Comparison of ENCODE assay signal across 30 cellular contexts in genomic region chr4:124253080-124253479, GRCh38.
A peak's percentile ranks its signal among the peaks of the same experiment; 100 is the strongest.
DNase-seq lines count a peak whose midpoint lies in the region; ATAC-seq and TF ChIP-seq lines count a peak whose summit lies in the region.
"Had no signal": no experiment of that assay in that cellular context is flagged by ENCODE, and none has a peak within 500 bp of the region (broad histone marks: within the 10 kb centered on the region; RNA-seq: fewer than 3 reads in every experiment).

No MANE protein-coding gene starts in this region.

- no peak overlapping the region for H3K27ac ChIP-seq in RWPE1
- H3K27ac ChIP-seq: ascending aorta, epithelial cell of prostate, parathyroid adenoma, Peyer's patch, SJCRH30, skin epidermis had no signal

- no peaks in the 10 kb centered on the region for H3K4me1 Mint-ChIP-seq in activated CD8-positive, alpha-beta T cell treated with anti-CD3 and anti-CD28 coated beads for 36 hours (ENCODE audit: low read depth)
- no peaks in the 10 kb centered on the region for H3K4me1 Mint-ChIP-seq in glutamatergic neuron (ENCODE audit: low read depth, unreplicated experiment)
- H3K4me1 Mint-ChIP-seq: activated CD4-positive, alpha-beta T cell treated with anti-CD3 and anti-CD28 coated beads for 36 hours; activated naive CD8-positive, alpha-beta T cell treated with anti-CD3 and anti-CD28 coated beads for 36 hours; stimulated activated memory B cell treated with anti-CD40 and anti-IgM and Interleukin-4, amounts not matched to agents 10 μg/mL and 1 μg/mL and 100 μg/mL, for 72 hours had no signal

- peaks cover 2% of the 10 kb centered on the region for H3K27me3 Mint-ChIP-seq in activated CD8-positive, alpha-beta T cell treated with anti-CD3 and anti-CD28 coated beads for 36 hours
- no peaks in the 10 kb centered on the region for H3K27me3 Mint-ChIP-seq in glutamatergic neuron (ENCODE audit: unreplicated experiment)
- H3K27me3 Mint-ChIP-seq: stimulated activated memory B cell treated with anti-CD40 and anti-IgM and Interleukin-4, amounts not matched to agents 10 μg/mL and 1 μg/mL and 100 μg/mL, for 72 hours; type B pancreatic cell had no signal

- CTCF ChIA-PET in activated CD8-positive, alpha-beta T cell treated with anti-CD3 and anti-CD28 coated beads for 36 hours (lab: Charles Lee) = no interaction called here
- CTCF ChIA-PET in RWPE1 (lab: Yijun Ruan, JAX) = interaction anchor here (0.6 kb wide), 1 partner anchor 592 kb away, joined by 4 read pairs; no protein-coding TSS in a partner anchor

- H3K27ac Mint-ChIP-seq in activated CD8-positive, alpha-beta T cell treated with anti-CD3 and anti-CD28 coated beads for 36 hours = no peak overlapping the region
- no peak overlapping the region for H3K27ac Mint-ChIP-seq in glutamatergic neuron (ENCODE audit: unreplicated experiment)
- H3K27ac Mint-ChIP-seq: activated CD4-positive, alpha-beta T cell treated with anti-CD3 and anti-CD28 coated beads for 36 hours; activated naive CD8-positive, alpha-beta T cell treated with anti-CD3 and anti-CD28 coated beads for 36 hours; stimulated activated memory B cell treated with anti-CD40 and anti-IgM and Interleukin-4, amounts not matched to agents 10 μg/mL and 1 μg/mL and 100 μg/mL, for 72 hours; type B pancreatic cell had no signal

- H3K36me3 Mint-ChIP-seq in activated CD8-positive, alpha-beta T cell treated with anti-CD3 and anti-CD28 coated beads for 36 hours (ENCODE audit: low read depth) = no peaks in the 10 kb centered on the region
- H3K36me3 Mint-ChIP-seq in glutamatergic neuron (ENCODE audit: unreplicated experiment) = no peaks in the 10 kb centered on the region
- H3K36me3 Mint-ChIP-seq: activated naive CD8-positive, alpha-beta T cell treated with anti-CD3 and anti-CD28 coated beads for 36 hours; stimulated activated memory B cell treated with anti-CD40 and anti-IgM and Interleukin-4, amounts not matched to agents 10 μg/mL and 1 μg/mL and 100 μg/mL, for 72 hours; type B pancreatic cell had no signal

- H3K9me3 Mint-ChIP-seq in activated CD8-positive, alpha-beta T cell treated with anti-CD3 and anti-CD28 coated beads for 36 hours = no peaks in the 10 kb centered on the region
- H3K9me3 Mint-ChIP-seq in glutamatergic neuron (ENCODE audit: unreplicated experiment) = no peaks in the 10 kb centered on the region
- H3K9me3 Mint-ChIP-seq: activated naive CD8-positive, alpha-beta T cell treated with anti-CD3 and anti-CD28 coated beads for 36 hours; activated T-cell treated with anti-CD3 and anti-CD28 coated beads, Interleukin-2, amount 50 U/mL, for 4 hours; stimulated activated memory B cell treated with anti-CD40 and anti-IgM and Interleukin-4, amounts not matched to agents 10 μg/mL and 1 μg/mL and 100 μg/mL, for 72 hours; type B pancreatic cell had no signal

- no peak for TF ChIP-seq CTCF in activated CD8-positive, alpha-beta T cell treated with anti-CD3 and anti-CD28 coated beads for 36 hours (IDR thresholded peaks at IDR 0.05)
- no peak for TF ChIP-seq CTCF in RWPE1 (conservative IDR thresholded peaks at IDR 0.05; ENCODE audit: low read depth)
- no peak for TF ChIP-seq CTCF in glutamatergic neuron (IDR thresholded peaks at IDR 0.05; ENCODE audit: partially characterized antibody, unreplicated experiment)

- no peak for ATAC-seq in activated CD8-positive, alpha-beta T cell treated with anti-CD3 and anti-CD28 coated beads for 36 hours
- no peak for ATAC-seq in GM19328 (IDR thresholded peaks at IDR 0.05; ENCODE audit: unreplicated experiment)
- ATAC-seq: activated CD4-positive, alpha-beta T cell treated with anti-CD3 and anti-CD28 coated beads for 36 hours; activated T-cell treated with anti-CD3 and anti-CD28 coated beads, Interleukin-2, amount 50 U/mL, for 4 hours; stimulated activated memory B cell treated with anti-CD40 and anti-IgM and Interleukin-4, amounts not matched to agents 10 μg/mL and 1 μg/mL and 100 μg/mL, for 72 hours had no signal

- intact Hi-C loops in activated CD8-positive, alpha-beta T cell treated with anti-CD3 and anti-CD28 coated beads for 36 hours (cut with micrococcal nuclease) = no loop called here

- peak; percentile 91 for DNase-seq in DMS153 treated with DMSO at 0.1 percent for 48 hours (lab: John Stamatoyannopoulos, UW; ENCODE audit: unreplicated experiment)
- peak; percentile 80 for DNase-seq in NCI-H146 (lab: John Stamatoyannopoulos, UW)
- peak; percentile 10 for DNase-seq in NCI-H510A (lab: John Stamatoyannopoulos, UW)
- DNase-seq in amniotic epithelial cell (ENCODE audit: low read depth) = peak; percentile 21
- DNase-seq in activated CD8-positive, alpha-beta T cell treated with anti-CD3 and anti-CD28 coated beads for 36 hours = no peak
- no peak for DNase-seq in RWPE1 (ENCODE audit: low spot score)
- no peak for DNase-seq in glutamatergic neuron
- DNase-seq: activated CD4-positive, alpha-beta T cell treated with anti-CD3 and anti-CD28 coated beads for 36 hours; activated CD8-positive, alpha-beta memory T cell treated with anti-CD3 and anti-CD28 coated beads for 24 hours; activated gamma-delta T cell; activated naive CD8-positive, alpha-beta T cell treated with anti-CD3 and anti-CD28 coated beads for 36 hours; activated T-cell treated with anti-CD3 and anti-CD28 coated beads, Interleukin-2, amount 50 U/mL, for 4 hours; BE2C; DMS79; effector CD8-positive, alpha-beta T cell; HCEC 1CT; islet precursor cell; NCI-H526; Peyer's patch; retina; SJCRH30; substantia nigra; SW 1271 had no signal

- H3K4me3 Mint-ChIP-seq in activated CD8-positive, alpha-beta T cell treated with anti-CD3 and anti-CD28 coated beads for 36 hours = no peak overlapping the region
- no peak overlapping the region for H3K4me3 Mint-ChIP-seq in glutamatergic neuron (ENCODE audit: unreplicated experiment)
- H3K4me3 Mint-ChIP-seq: activated CD4-positive, alpha-beta T cell treated with anti-CD3 and anti-CD28 coated beads for 36 hours; activated naive CD8-positive, alpha-beta T cell treated with anti-CD3 and anti-CD28 coated beads for 36 hours; activated T-cell treated with anti-CD3 and anti-CD28 coated beads, Interleukin-2, amount 50 U/mL, for 4 hours; stimulated activated memory B cell treated with anti-CD40 and anti-IgM and Interleukin-4, amounts not matched to agents 10 μg/mL and 1 μg/mL and 100 μg/mL, for 72 hours; type B pancreatic cell had no signal

- POLR2A ChIA-PET in activated CD8-positive, alpha-beta T cell treated with anti-CD3 and anti-CD28 coated beads for 36 hours (lab: Charles Lee) = no interaction called here
- POLR2A ChIA-PET in RWPE1 (lab: Yijun Ruan, JAX; ENCODE audit: low non-redundant PET) = no interaction called here

Comparison
In these comparisons a context has a peak if more than half of its experiments do, and no peak if none do; other contexts are left out.
1. DNase-seq: peak in DMS153 treated with DMSO at 0.1 percent for 48 hours (single experiment), NCI-H146 (single experiment), NCI-H510A (single experiment) and amniotic epithelial cell (single experiment); none in activated CD8-positive, alpha-beta T cell treated with anti-CD3 and anti-CD28 coated beads for 36 hours (single experiment), RWPE1 (single experiment) and glutamatergic neuron (single experiment).